8 cellular contexts compared by ENCODE assay signal in genomic region chr7:128455556-128456254, GRCh38. TPM values are rescaled to one million over a fixed set of nuclear protein-coding genes. Genes with fewer than 3 reads are reported as not detected.
DNase-seq lines count a peak whose midpoint lies in the region; ATAC-seq and TF ChIP-seq lines count a peak whose summit lies in the region.

Gene HILPDA (plus strand): TSS chr7:128455878. CDS start chr7:128457269, 1,391 bp downstream.

- H3K4me3 ChIP-seq in osteoblast (ENCODE audit: insufficient read depth, low read length) (peak within 1 kb of the TSS; percentile 97), testis (peak within 1 kb of the TSS; percentile 94 to 97)

- TF ChIP-seq POLR2A in GM10847 (IDR thresholded peaks at IDR 0.05; ENCODE audit: extremely low read depth, insufficient read length) (peak; percentile 81), testis (IDR thresholded peaks at IDR 0.05) (no peak)

- peaks cover 8% of the 10 kb centered on the region for H3K36me3 Mint-ChIP-seq in activated naive CD8-positive, alpha-beta T cell
- no peaks in the 10 kb centered on the region for H3K36me3 Mint-ChIP-seq in glutamatergic neuron (ENCODE audit: unreplicated experiment)

- WGBS in testis, 2 donors: 0 to 1% methylated on average over 27 to 58 of the region's 63 CpGs

- H3K4me2 ChIP-seq in osteoblast (ENCODE audit: insufficient read depth, low read length): peak within 1 kb of the TSS; percentile 99

- peak; percentile 6 for TF ChIP-seq CTCF in glutamatergic neuron (IDR thresholded peaks at IDR 0.05; ENCODE audit: partially characterized antibody, unreplicated experiment)
- TF ChIP-seq CTCF in osteoblast (IDR thresholded peaks at IDR 0.05; ENCODE audit: extremely low read depth, low read depth, low read length): no peak
- peak in 1 of 3 experiments; percentile 7 for TF ChIP-seq CTCF in testis (IDR thresholded peaks at IDR 0.05)

- H3K27ac ChIP-seq in osteoblast (ENCODE audit: low read depth, low read length) (peak within 1 kb of the TSS; percentile 96), testis (peak within 1 kb of the TSS; percentile 87 to 95)

- peak within 1 kb of the TSS; percentile 99 for H3K27ac Mint-ChIP-seq in activated naive CD8-positive, alpha-beta T cell
- H3K27ac Mint-ChIP-seq in glutamatergic neuron (ENCODE audit: unreplicated experiment): peak within 1 kb of the TSS; percentile 93

- H3K27me3 ChIP-seq in osteoblast (ENCODE audit: insufficient read depth, low read length): no peaks in the 10 kb centered on the region
- H3K27me3 ChIP-seq in testis: no peaks in the 10 kb centered on the region

- H3K36me3 ChIP-seq in osteoblast (ENCODE audit: insufficient read depth, low read length): peaks cover 7% of the 10 kb centered on the region
- H3K36me3 ChIP-seq in testis (ENCODE audit: low read depth, missing control alignments): no peaks in the 10 kb centered on the region

- H3K4me1 Mint-ChIP-seq in activated naive CD8-positive, alpha-beta T cell (ENCODE audit: low read depth): peaks cover 47% of the 10 kb centered on the region
- peaks cover 24% of the 10 kb centered on the region for H3K4me1 Mint-ChIP-seq in glutamatergic neuron (ENCODE audit: low read depth, unreplicated experiment)

- H3K9me3 Mint-ChIP-seq in activated naive CD8-positive, alpha-beta T cell (ENCODE audit: low read depth): no peaks in the 10 kb centered on the region
- H3K9me3 Mint-ChIP-seq in glutamatergic neuron (ENCODE audit: unreplicated experiment): peaks cover 6% of the 10 kb centered on the region

- H3K4me1 ChIP-seq in osteoblast (ENCODE audit: insufficient read depth, low read length) (peaks cover 35% of the 10 kb centered on the region), testis (peaks cover 45% of the 10 kb centered on the region)

- peak within 1 kb of the TSS; percentile 90 for H2AFZ ChIP-seq in osteoblast (ENCODE audit: low read length)

- peak within 1 kb of the TSS; percentile 95 for H3K4me3 Mint-ChIP-seq in activated naive CD8-positive, alpha-beta T cell
- H3K4me3 Mint-ChIP-seq in glutamatergic neuron (ENCODE audit: unreplicated experiment): peak within 1 kb of the TSS; percentile 91

- H3K9me3 ChIP-seq in osteoblast (ENCODE audit: low read depth, low read length): no peaks in the 10 kb centered on the region
- no peaks in the 10 kb centered on the region for H3K9me3 ChIP-seq in testis

- peaks cover 34% of the 10 kb centered on the region for H3K79me2 ChIP-seq in osteoblast (ENCODE audit: insufficient read depth, low read length)

- intact Hi-C loops in testis (cut with DNase I; ENCODE audit: low total_unique reads): no loop called here

- H3K27me3 Mint-ChIP-seq in activated naive CD8-positive, alpha-beta T cell: no peaks in the 10 kb centered on the region
- peaks cover 2% of the 10 kb centered on the region for H3K27me3 Mint-ChIP-seq in glutamatergic neuron (ENCODE audit: unreplicated experiment)

- H4K20me1 ChIP-seq in osteoblast (ENCODE audit: insufficient read depth, low read length): peaks cover 25% of the 10 kb centered on the region

- peak; percentile 91 for ATAC-seq in HG02642 (IDR thresholded peaks at IDR 0.05; ENCODE audit: poor library complexity, unreplicated experiment)

- DNase-seq in NCI-H1105 (lab: John Stamatoyannopoulos, UW) (peak; percentile 93), SKM-1 (lab: John Stamatoyannopoulos, UW; ENCODE audit: unreplicated experiment) (peak; percentile 85), glutamatergic neuron (peak; percentile 90), osteoblast (ENCODE audit: insufficient read length, low spot score, missing footprints) (peak; percentile 97), testis (peak; percentile 93)

RNA-seq across cellular contexts. Expression of gene HILPDA, which starts in this region (rescaled TPM):
- 24.9 TPM for total RNA-seq in glutamatergic neuron (ENCODE audit: unreplicated experiment)
- 10.9 and 13.8 TPM in 2 replicates for total RNA-seq in osteoblast
- total RNA-seq in testis: 10 to 100 TPM; 34.3 to 44.8 TPM
- polyA plus RNA-seq in testis (ENCODE audit: insufficient read depth, low read depth, low replicate concordance): 31.4 TPM

Comparison
In these comparisons a context has a peak if more than half of its experiments do, and no peak if none do; other contexts are left out.
1. Peak in every context shown above with its lines: DNase-seq, ATAC-seq, H3K4me3 ChIP-seq and H3K27ac ChIP-seq.